Comparison of ENCODE assay signal across 8 cellular contexts in the genomic region with DNA sequence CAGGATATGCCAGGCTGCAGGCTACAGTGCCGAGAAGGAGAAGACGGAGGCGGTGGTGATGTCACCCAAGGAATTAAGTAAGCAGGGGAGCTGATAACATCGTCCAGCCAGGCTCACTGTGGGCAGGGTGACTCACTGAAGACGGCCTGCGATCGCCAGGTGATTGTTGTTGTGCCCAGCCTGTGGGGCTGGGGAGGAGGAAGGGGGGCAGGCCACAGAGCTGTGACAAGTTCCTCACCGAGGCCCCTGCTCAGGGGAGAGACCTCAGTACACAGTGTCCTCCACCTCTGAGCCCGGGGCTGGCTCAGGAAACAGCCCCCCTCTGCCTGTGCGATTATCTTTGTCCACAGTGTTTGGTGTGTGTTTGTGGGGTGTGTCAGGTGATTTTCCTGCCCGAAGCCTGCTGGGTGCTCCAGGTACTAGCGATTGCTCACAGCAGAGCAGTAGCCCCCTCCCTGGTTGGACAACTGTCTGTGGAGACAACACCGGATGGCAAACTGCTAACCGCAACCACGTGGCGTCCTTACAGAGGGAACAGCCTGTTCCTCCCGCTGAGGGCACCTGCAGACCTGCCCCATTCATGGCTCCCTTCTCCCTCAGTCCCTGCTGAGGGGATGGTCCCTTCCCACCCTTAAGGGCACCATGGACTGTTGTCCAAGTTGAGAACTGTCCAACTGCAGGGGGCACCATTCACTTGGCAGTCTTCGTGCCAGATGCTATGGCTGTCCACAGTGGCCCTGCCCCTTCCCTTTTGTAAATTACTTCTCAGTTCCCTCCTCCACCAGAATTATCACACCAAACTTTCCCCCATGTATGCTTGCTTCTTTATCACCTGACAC.
DNase-seq lines count a peak whose midpoint lies in the region; ATAC-seq lines count a peak whose summit lies in the region.

No MANE protein-coding gene starts in this region.

- no peaks in the 10 kb centered on the region for H3K36me3 ChIP-seq in BLaER1 treated with 17β-estradiol and CSF1 and Interleukin-3, amounts not matched to agents 10 nM and 100 nM

- peak overlapping the region; percentile 86 to 97 (median 95) for H3K4me2 ChIP-seq in BLaER1 treated with 17β-estradiol and CSF1 and Interleukin-3, amounts not matched to agents 10 nM and 100 nM

- peak overlapping the region; percentile 37 to 79 (median 66) for H3K9ac ChIP-seq in BLaER1 treated with 17β-estradiol and CSF1 and Interleukin-3, amounts not matched to agents 10 nM and 100 nM

- H3K4me1 ChIP-seq in BLaER1 treated with 17β-estradiol and CSF1 and Interleukin-3, amounts not matched to agents 10 nM and 100 nM, result peaks cover 100% of the 10 kb centered on the region in 10 experiments

- H4K20me1 ChIP-seq in BLaER1 treated with 17β-estradiol and CSF1 and Interleukin-3, amounts not matched to agents 10 nM and 100 nM, result 0 out of 22 replicates have a peak, but pooled peaks cover 0 to 3% (median 0%) of the 10 kb centered on the region in 11 experiments

- no peaks in the 10 kb centered on the region for H3K9me3 ChIP-seq in BLaER1 treated with 17β-estradiol and CSF1 and Interleukin-3, amounts not matched to agents 10 nM and 100 nM (replicated peaks in 1 of 11)

- peak; percentile 76 for DNase-seq in LoVo (ENCODE audit: low spot score)
- peak in 3 of 4 experiments; percentile 27 to 65 (median 63) for DNase-seq in activated CD4-positive, CD25-positive, alpha-beta regulatory T cell (lab: John Stamatoyannopoulos, UW)
- DNase-seq in caudate nucleus (lab: John Stamatoyannopoulos, UW), result peak in 11 of 61 donors; percentile 16 to 52 (median 20)
- DNase-seq in left lobe of liver (ENCODE audit: low spot score), result no peak
- peak; percentile 36 to 70 (median 55) for DNase-seq in stimulated activated CD4-positive, alpha-beta T cell treated with anti-CD3 and anti-CD28 coated beads, TNF-alpha, amount 100 ng/mL, for 1 hour (ENCODE audit: low read depth in 3 of 3, low spot score in 1 of 3)
- no peak for DNase-seq in putamen (ENCODE audit: low spot score)

- peak overlapping the region in 8 of 10 experiments; percentile 10 to 58 (median 34); a peak in 13 of 20 replicates for H3K4me3 ChIP-seq in BLaER1 treated with 17β-estradiol and CSF1 and Interleukin-3, amounts not matched to agents 10 nM and 100 nM

- ATAC-seq in GM19463 (IDR thresholded peaks at IDR 0.05; ENCODE audit: unreplicated experiment) (peak; percentile 37), left lobe of liver (peak; percentile 66)

- H3K27ac ChIP-seq in BLaER1 treated with 17β-estradiol and CSF1 and Interleukin-3, amounts not matched to agents 10 nM and 100 nM, result peak overlapping the region; percentile 59 to 89 (median 81)
- peak overlapping the region; percentile 27 for H3K27ac ChIP-seq in caudate nucleus (ENCODE audit: low read depth, low read length)

- H3K27me3 ChIP-seq in BLaER1 treated with 17β-estradiol and CSF1 and Interleukin-3, amounts not matched to agents 10 nM and 100 nM, result no peaks in the 10 kb centered on the region

Comparison
In these comparisons a context has a peak if more than half of its experiments do, and no peak if none do; other contexts are left out.
1. DNase-seq: peak in LoVo (single experiment), activated CD4-positive, CD25-positive, alpha-beta regulatory T cell (3 of 4) and stimulated activated CD4-positive, alpha-beta T cell treated with anti-CD3 and anti-CD28 coated beads, TNF-alpha, amount 100 ng/mL, for 1 hour (3 of 3); none in left lobe of liver (single experiment) and putamen (single experiment).